In genomic region chr17:40442392-40443195, GRCh38 we compare ENCODE assay signal across 8 cellular contexts. TPM values are rescaled to one million over a fixed set of nuclear protein-coding genes. Genes with fewer than 3 reads are reported as not detected.
DNase-seq lines count a peak whose midpoint lies in the region; ATAC-seq, FAIRE-seq and TF ChIP-seq lines count a peak whose summit lies in the region.

No MANE protein-coding gene starts in this region.

- H3K9ac ChIP-seq in endothelial cell of umbilical vein (replicated peaks; ENCODE audit: extremely low read depth, insufficient read depth, low read length): peak overlapping the region; percentile 32

- peak overlapping the region; percentile 59 for H3K4me3 ChIP-seq in NB4 (ENCODE audit: low read depth, low read length)
- peak overlapping the region; percentile 21 to 51 (median 47) for H3K4me3 ChIP-seq in endothelial cell of umbilical vein (replicated peaks in 1 of 3; ENCODE audit: insufficient read depth in 1 of 3, low read depth in 1 of 3, low read length in 3 of 3)
- no peak overlapping the region for H3K4me3 ChIP-seq in naive thymus-derived CD4-positive, alpha-beta T cell (ENCODE audit: low read length)

- H3K27ac Mint-ChIP-seq in CD4-positive, alpha-beta T cell: no peak overlapping the region
- H3K27ac Mint-ChIP-seq in naive thymus-derived CD4-positive, alpha-beta T cell: peak overlapping the region in 4 of 9 donors; percentile 0 to 62 (median 23)

- H3K9me3 Mint-ChIP-seq in CD4-positive, alpha-beta T cell: no peaks in the 10 kb centered on the region
- no peaks in the 10 kb centered on the region for H3K9me3 Mint-ChIP-seq in naive thymus-derived CD4-positive, alpha-beta T cell

- BruUV-seq in endothelial cell of umbilical vein (replicated peaks; lab: Mats Ljungman, UMichigan): no TSS peak

- peaks cover 28% of the 10 kb centered on the region for H3K4me1 ChIP-seq in endothelial cell of umbilical vein (ENCODE audit: control insufficient read depth, extremely low read depth, insufficient read depth, low read length)
- H3K4me1 ChIP-seq in naive thymus-derived CD4-positive, alpha-beta T cell (ENCODE audit: control insufficient read depth in 2 of 2, insufficient read depth in 2 of 2, low read length in 2 of 2): peaks cover 16% of the 10 kb centered on the region in 2 donors

- peak overlapping the region; percentile 74 for H3K4me2 ChIP-seq in endothelial cell of umbilical vein (ENCODE audit: insufficient read depth, low read length)

- CTCF ChIA-PET in CD4-positive, alpha-beta T cell (lab: Charles Lee): interaction anchor here (0.9 to 1.9 kb wide), 4 partner anchors 17 to 118 kb away, joined by 3 to 14 read pairs (median 7); no protein-coding TSS in a partner anchor
- CTCF ChIA-PET in endothelial cell of umbilical vein (lab: Charles Lee): interaction anchor here (0.8 to 8.1 kb wide), 10 partner anchors 18 to 118 kb away, joined by 3 to 143 read pairs (median 6); partner anchors contain the start of genes GJD3 and TOP2A
- CTCF ChIA-PET in naive thymus-derived CD4-positive, alpha-beta T cell (lab: Charles Lee): interaction anchor here (0.7 to 1.6 kb wide), 6 partner anchors 10 to 173 kb away, joined by 3 to 5 read pairs (median 4); no protein-coding TSS in a partner anchor

- H4K20me1 ChIP-seq in endothelial cell of umbilical vein (replicated peaks; ENCODE audit: control insufficient read depth, extremely low read depth, insufficient read depth, low read length): no peaks in the 10 kb centered on the region

- POLR2A ChIA-PET in CD4-positive, alpha-beta T cell (lab: Charles Lee): interaction anchor here (0.6 to 3.5 kb wide), 4 partner anchors 16 to 173 kb away, joined by 3 to 36 read pairs (median 9); partner anchors contain the start of gene TOP2A
- POLR2A ChIA-PET in endothelial cell of umbilical vein (lab: Charles Lee): interaction anchor here (0.6 to 1.8 kb wide), 3 partner anchors 25 to 1372 kb away, joined by 3 to 9 read pairs (median 7); partner anchors contain the start of gene TOP2A
- POLR2A ChIA-PET in naive thymus-derived CD4-positive, alpha-beta T cell (lab: Charles Lee): interaction anchor here (0.8 to 2.2 kb wide), 2 partner anchors 16 to 91 kb away, joined by 3 to 7 read pairs; no protein-coding TSS in a partner anchor

- DNase-seq in CD4-positive, alpha-beta T cell: no peak
- DNase-seq in NB4 (ENCODE audit: low read depth) (peak; percentile 77), endothelial cell of umbilical vein (ENCODE audit: low read depth, low spot score) (peak; percentile 28), A172 (ENCODE audit: low spot score) (no peak), NCI-H748 (lab: John Stamatoyannopoulos, UW; ENCODE audit: unreplicated experiment) (no peak)
- no peak for DNase-seq in naive thymus-derived CD4-positive, alpha-beta T cell

- no peaks in the 10 kb centered on the region for H3K9me3 ChIP-seq in CD4-positive, alpha-beta T cell (ENCODE audit: control insufficient read depth, low read length)
- no peaks in the 10 kb centered on the region for H3K9me3 ChIP-seq in endothelial cell of umbilical vein (replicated peaks; ENCODE audit: control insufficient read depth, insufficient read depth, low read length)
- no peaks in the 10 kb centered on the region for H3K9me3 ChIP-seq in naive thymus-derived CD4-positive, alpha-beta T cell (ENCODE audit: control insufficient read depth in 2 of 3, low read length in 3 of 3)

- no peak overlapping the region for H3K27ac ChIP-seq in CD4-positive, alpha-beta T cell (ENCODE audit: low read depth, low read length)
- no peak overlapping the region for H3K27ac ChIP-seq in endothelial cell of umbilical vein (ENCODE audit: insufficient read depth, low read depth, low read length)
- H3K27ac ChIP-seq in naive thymus-derived CD4-positive, alpha-beta T cell (ENCODE audit: low read depth, low read length): no peak overlapping the region

- FAIRE-seq in endothelial cell of umbilical vein (lab: Jason Lieb, UNC): peak; percentile 64

- peaks cover 25% of the 10 kb centered on the region for H3K4me1 Mint-ChIP-seq in CD4-positive, alpha-beta T cell (ENCODE audit: low read depth)
- H3K4me1 Mint-ChIP-seq in naive thymus-derived CD4-positive, alpha-beta T cell: peaks cover 18 to 51% (median 22%) of the 10 kb centered on the region in 7 donors

- H3K79me2 ChIP-seq in endothelial cell of umbilical vein (ENCODE audit: control insufficient read depth, insufficient read depth, low read length): peaks cover 38% of the 10 kb centered on the region

- H2AFZ ChIP-seq in endothelial cell of umbilical vein (ENCODE audit: low read depth, low read length): peak overlapping the region; percentile 80

- H3K36me3 Mint-ChIP-seq in CD4-positive, alpha-beta T cell (ENCODE audit: low read depth): peaks cover 14% of the 10 kb centered on the region
- peaks cover 0 to 11% (median 0%) of the 10 kb centered on the region in 5 donors for H3K36me3 Mint-ChIP-seq in naive thymus-derived CD4-positive, alpha-beta T cell

- no peak for TF ChIP-seq CTCF in CD4-positive, alpha-beta T cell (IDR thresholded peaks at IDR 0.05)
- no peak for TF ChIP-seq CTCF in NB4 (IDR thresholded peaks at IDR 0.05; ENCODE audit: low read depth, low read length)
- peak in 1 of 2 donors; percentile 0 for TF ChIP-seq CTCF in endothelial cell of umbilical vein (IDR thresholded peaks at IDR 0.05; ENCODE audit: extremely low read depth in 1 of 2, insufficient read depth in 1 of 2, low read depth in 1 of 2, low read length in 2 of 2)

- H3K36me3 ChIP-seq in endothelial cell of umbilical vein (ENCODE audit: control insufficient read depth in 2 of 2, extremely low read depth in 1 of 2, insufficient read depth in 2 of 2, low read length in 2 of 2): peaks cover 0 to 4% of the 10 kb centered on the region in 2 experiments
- no peaks in the 10 kb centered on the region for H3K36me3 ChIP-seq in naive thymus-derived CD4-positive, alpha-beta T cell (ENCODE audit: control insufficient read depth in 2 of 3, insufficient read depth in 3 of 3, low read length in 3 of 3)

- peaks cover 6% of the 10 kb centered on the region for H3K27me3 Mint-ChIP-seq in CD4-positive, alpha-beta T cell
- peaks cover 0 to 2% (median 0%) of the 10 kb centered on the region in 5 donors for H3K27me3 Mint-ChIP-seq in naive thymus-derived CD4-positive, alpha-beta T cell

- H3K9me1 ChIP-seq in endothelial cell of umbilical vein (replicated peaks; ENCODE audit: control insufficient read depth, extremely low read depth, insufficient read depth, low read length): no peaks in the 10 kb centered on the region

- no peak for ATAC-seq in CD4-positive, alpha-beta T cell (ENCODE audit: poor library complexity)
- no peak for ATAC-seq in naive thymus-derived CD4-positive, alpha-beta T cell
- ATAC-seq in GM18511 (IDR thresholded peaks at IDR 0.05; ENCODE audit: unreplicated experiment) (no peak), HG02938 (IDR thresholded peaks at IDR 0.05; ENCODE audit: unreplicated experiment) (no peak)

- TF ChIP-seq POLR2A in NB4 (IDR thresholded peaks at IDR 0.05; ENCODE audit: extremely low read depth, insufficient read length): no peak
- TF ChIP-seq POLR2A in endothelial cell of umbilical vein (IDR thresholded peaks at IDR 0.05; ENCODE audit: low read depth, low read length): no peak

- dilution Hi-C loops in endothelial cell of umbilical vein (cut with MboI; ENCODE audit: extremely low pct_ligation_motif_present, low sequenced_read_pairs): no loop called here

- H3K27me3 ChIP-seq in CD4-positive, alpha-beta T cell (ENCODE audit: control insufficient read depth, insufficient read depth, low read length): no peaks in the 10 kb centered on the region
- H3K27me3 ChIP-seq in endothelial cell of umbilical vein (ENCODE audit: control insufficient read depth in 2 of 2, insufficient read depth in 2 of 2, low read length in 2 of 2): no peaks in the 10 kb centered on the region
- H3K27me3 ChIP-seq in naive thymus-derived CD4-positive, alpha-beta T cell (ENCODE audit: control insufficient read depth in 2 of 2, insufficient read depth in 2 of 2, low read length in 2 of 2): no peaks in the 10 kb centered on the region

- intact Hi-C loops in CD4-positive, alpha-beta T cell (cut with DNase I, micrococcal nuclease): loop anchor here (2.0 to 5.0 kb wide), 6 partner anchors 35 to 175 kb away; no protein-coding TSS in a partner anchor
- intact Hi-C loops in endothelial cell of umbilical vein (cut with micrococcal nuclease): loop anchor here (1.0 kb wide), 4 partner anchors 25 to 91 kb away; partner anchors contain the start of gene TOP2A
- intact Hi-C loops in naive thymus-derived CD4-positive, alpha-beta T cell (cut with micrococcal nuclease): loop anchor here (1.0 to 5.0 kb wide), 7 partner anchors 16 to 91 kb away; no protein-coding TSS in a partner anchor

- peak overlapping the region; percentile 67 for H3K4me3 Mint-ChIP-seq in CD4-positive, alpha-beta T cell
- peak overlapping the region; percentile 27 to 90 (median 62) for H3K4me3 Mint-ChIP-seq in naive thymus-derived CD4-positive, alpha-beta T cell

RNA-seq across cellular contexts. Expression of gene IGFBP4, which starts 0.7 kb away (rescaled TPM):
- total RNA-seq in CD4-positive, alpha-beta T cell: 1 to 10 TPM; 2.5 to 2.6 TPM
- 585 and 618 TPM in 2 replicates for total RNA-seq in endothelial cell of umbilical vein
- 369 and 377 TPM in 2 replicates for polyA plus RNA-seq in endothelial cell of umbilical vein
- 416 and 442 TPM in 2 replicates for polyA plus RNA-seq in endothelial cell of umbilical vein (2011; cell fraction: cytosol; rRNA removed)
- polyA plus RNA-seq in endothelial cell of umbilical vein (2011; cell fraction: nucleus; rRNA removed): 150 and 157 TPM in 2 replicates
- polyA plus RNA-seq in endothelial cell of umbilical vein (2012): 404 and 527 TPM in 2 replicates
- polyA minus RNA-seq in endothelial cell of umbilical vein: 329 and 350 TPM in 2 replicates
- polyA minus RNA-seq in endothelial cell of umbilical vein (2011; cell fraction: cytosol; rRNA and poly(A)+ RNA removed): not detected
- 59.6 and 64.4 TPM in 2 replicates for polyA minus RNA-seq in endothelial cell of umbilical vein (2011; cell fraction: nucleus; rRNA and poly(A)+ RNA removed)
- 100 to 1,000 TPM in 1 of 5 experiments, 1 to 10 TPM in 4; 1.5 to 116 (median 1.9) TPM for total RNA-seq in naive thymus-derived CD4-positive, alpha-beta T cell
- polyA plus RNA-seq in naive thymus-derived CD4-positive, alpha-beta T cell: 1 to 10 TPM in 1 of 2 donors, under 1 TPM in 1; 0.45 to 1.0 TPM
- 2.9 and 6.6 TPM in 2 replicates for total RNA-seq in A172 (2014; rRNA removed; shearing (Covaris generic))

RNA-seq across cellular contexts. Expression of gene TOP2A, which starts 24.9 kb away (rescaled TPM):
- total RNA-seq in CD4-positive, alpha-beta T cell: 1 to 10 TPM; 3.6 to 3.8 TPM
- 149 and 160 TPM in 2 replicates for total RNA-seq in endothelial cell of umbilical vein
- polyA plus RNA-seq in endothelial cell of umbilical vein: 25.5 and 31.3 TPM in 2 replicates
- polyA plus RNA-seq in endothelial cell of umbilical vein (2011; cell fraction: cytosol; rRNA removed): 47.0 and 56.2 TPM in 2 replicates
- 57.3 and 98.0 TPM in 2 replicates for polyA plus RNA-seq in endothelial cell of umbilical vein (2011; cell fraction: nucleus; rRNA removed)
- 48.2 and 143 TPM in 2 replicates for polyA plus RNA-seq in endothelial cell of umbilical vein (2012)
- 25.2 and 29.2 TPM in 2 replicates for polyA minus RNA-seq in endothelial cell of umbilical vein
- polyA minus RNA-seq in endothelial cell of umbilical vein (2011; cell fraction: cytosol; rRNA and poly(A)+ RNA removed): 107 TPM
- 26.2 and 41.6 TPM in 2 replicates for polyA minus RNA-seq in endothelial cell of umbilical vein (2011; cell fraction: nucleus; rRNA and poly(A)+ RNA removed)
- total RNA-seq in naive thymus-derived CD4-positive, alpha-beta T cell: 100 to 1,000 TPM in 1 of 5 experiments, 1 to 10 TPM in 3, under 1 TPM in 1; 0.54 to 273 (median 1.2) TPM
- not detected for polyA plus RNA-seq in naive thymus-derived CD4-positive, alpha-beta T cell
- total RNA-seq in A172 (2014; rRNA removed; shearing (Covaris generic)): 227 and 241 TPM in 2 replicates

RNA-seq across cellular contexts. Expression of gene TNS4, which starts 58.8 kb away (rescaled TPM):
- 1 to 10 TPM; 3.0 to 4.2 TPM for total RNA-seq in CD4-positive, alpha-beta T cell
- not detected in 2 replicates for total RNA-seq in endothelial cell of umbilical vein
- polyA plus RNA-seq in endothelial cell of umbilical vein: not detected in 2 replicates
- polyA plus RNA-seq in endothelial cell of umbilical vein (2011; cell fraction: cytosol; rRNA removed): not detected in 2 replicates
- not detected in 2 replicates for polyA plus RNA-seq in endothelial cell of umbilical vein (2011; cell fraction: nucleus; rRNA removed)
- not detected in 2 replicates for polyA plus RNA-seq in endothelial cell of umbilical vein (2012)
- not detected in 2 replicates for polyA minus RNA-seq in endothelial cell of umbilical vein
- polyA minus RNA-seq in endothelial cell of umbilical vein (2011; cell fraction: cytosol; rRNA and poly(A)+ RNA removed): 10.8 TPM
- not detected in 2 replicates for polyA minus RNA-seq in endothelial cell of umbilical vein (2011; cell fraction: nucleus; rRNA and poly(A)+ RNA removed)
- 10 to 100 TPM in 1 of 5 experiments, 1 to 10 TPM in 2, not detected in 2; 1.2 to 10.3 (median 1.3) TPM for total RNA-seq in naive thymus-derived CD4-positive, alpha-beta T cell
- polyA plus RNA-seq in naive thymus-derived CD4-positive, alpha-beta T cell: not detected
- total RNA-seq in A172 (2014; rRNA removed; shearing (Covaris generic)): 0.02 and 0.14 TPM in 2 replicates

Comparison
In these comparisons a context has a peak if more than half of its experiments do, and no peak if none do; other contexts are left out.
1. DNase-seq: peak in NB4 (single experiment) and endothelial cell of umbilical vein (single experiment); none in CD4-positive, alpha-beta T cell (0 of 10), naive thymus-derived CD4-positive, alpha-beta T cell (0 of 9), A172 (single experiment) and NCI-H748 (single experiment).